In the genomic region with DNA sequence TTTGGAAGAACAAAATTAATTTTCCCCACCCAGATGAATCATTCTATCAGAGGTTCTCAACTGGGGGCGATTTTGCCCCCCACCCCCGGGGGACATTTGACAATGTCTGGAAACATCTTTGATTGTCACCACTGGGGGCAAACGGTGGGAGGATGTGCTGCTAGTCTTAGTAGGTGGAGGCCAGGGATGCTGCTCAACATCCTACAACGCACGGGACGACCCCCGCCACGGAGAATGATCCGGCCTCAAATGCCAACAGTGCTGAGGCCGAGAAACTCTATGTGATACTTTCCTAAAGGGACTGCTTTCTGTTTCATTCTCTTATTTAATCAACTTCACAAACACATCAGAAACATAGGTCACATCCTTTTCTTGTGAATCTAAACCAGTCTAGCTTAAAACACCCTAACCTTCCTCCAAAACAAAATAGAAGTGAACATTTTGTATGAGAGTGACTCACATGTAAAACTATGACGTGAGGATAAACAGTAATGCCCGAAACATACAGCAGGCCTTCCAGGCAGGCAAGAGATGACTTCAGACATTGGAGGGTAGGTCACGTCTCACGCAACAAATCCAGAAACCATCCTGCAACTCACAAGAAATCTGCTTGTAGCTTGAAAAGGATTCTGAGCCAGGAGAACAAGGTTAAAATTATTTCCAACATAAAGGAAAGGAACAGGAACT, we compare ENCODE assay signal across 8 cellular contexts. TPM values are rescaled to one million over a fixed set of nuclear protein-coding genes. Genes with fewer than 3 reads are reported as not detected.
DNase-seq lines count a peak whose midpoint lies in the region; ATAC-seq and TF ChIP-seq lines count a peak whose summit lies in the region.
"Had no signal": no experiment of that assay in that cellular context is flagged by ENCODE, and none has a peak within 500 bp of the region (broad histone marks: within the 10 kb centered on the region; RNA-seq: fewer than 3 reads in every experiment).

No MANE protein-coding gene starts in this region.

- peaks cover 9 to 36% of the 10 kb centered on the region in 2 donors for H3K4me1 ChIP-seq in thoracic aorta (ENCODE audit: control insufficient read depth in 1 of 2, low read depth in 2 of 2)

- TF ChIP-seq CTCF in thoracic aorta (IDR thresholded peaks at IDR 0.05): no peak

- peaks cover 6% of the 10 kb centered on the region for H3K9me3 Mint-ChIP-seq in activated T-cell treated with anti-CD3 and anti-CD28 coated beads, Interleukin-2, amount 50 U/mL, for 4 hours

- H3K27me3 Mint-ChIP-seq in activated T-cell treated with anti-CD3 and anti-CD28 coated beads, Interleukin-2, amount 50 U/mL, for 4 hours (ENCODE audit: low read depth): no peaks in the 10 kb centered on the region

- H3K4me1 Mint-ChIP-seq in activated T-cell treated with anti-CD3 and anti-CD28 coated beads, Interleukin-2, amount 50 U/mL, for 4 hours (ENCODE audit: low read depth): peaks cover 44% of the 10 kb centered on the region

- peak overlapping the region; percentile 34 for H3K4me3 ChIP-seq in thoracic aorta

- no peaks in the 10 kb centered on the region for H3K27me3 ChIP-seq in thoracic aorta (replicated peaks; ENCODE audit: insufficient read depth)

- DNase-seq in LHCN-M2 (ENCODE audit: low read depth): peak; percentile 73
- peak; percentile 29 for DNase-seq in activated T-cell treated with anti-CD3 and anti-CD28 coated beads, Interleukin-2, amount 50 U/mL, for 4 hours
- DNase-seq in kidney glomerular epithelial cell (lab: John Stamatoyannopoulos, UW): peak; percentile 9
- DNase-seq in thoracic aorta (ENCODE audit: low spot score): peak; percentile 37
- no peak for DNase-seq in cortex of kidney (lab: John Stamatoyannopoulos, UW)
- no peak for DNase-seq in NCI-H69 (lab: John Stamatoyannopoulos, UW)

- H3K36me3 Mint-ChIP-seq in activated T-cell treated with anti-CD3 and anti-CD28 coated beads, Interleukin-2, amount 50 U/mL, for 4 hours (ENCODE audit: insufficient read depth): no peaks in the 10 kb centered on the region
- H3K36me3 Mint-ChIP-seq: IgD-negative memory B cell had no signal

- peak overlapping the region; percentile 87 to 88 for H3K27ac ChIP-seq in thoracic aorta

- no peaks in the 10 kb centered on the region for H3K36me3 ChIP-seq in thoracic aorta

- peak overlapping the region; percentile 77 for H3K4me3 Mint-ChIP-seq in activated T-cell treated with anti-CD3 and anti-CD28 coated beads, Interleukin-2, amount 50 U/mL, for 4 hours

- H3K9me3 ChIP-seq in thoracic aorta: no peaks in the 10 kb centered on the region

- peak; percentile 58 to 59 for ATAC-seq in activated T-cell treated with anti-CD3 and anti-CD28 coated beads, Interleukin-2, amount 50 U/mL, for 4 hours
- ATAC-seq in thoracic aorta (ENCODE audit: insufficient number of reproducible peaks, low FRiP score, low read depth) (peak; percentile 78), GM18517 (IDR thresholded peaks at IDR 0.05; ENCODE audit: unreplicated experiment) (no peak)

RNA-seq across cellular contexts. Expression of gene ETS2, which starts 37.2 kb away (rescaled TPM):
- total RNA-seq in LHCN-M2 (2014; rRNA removed): 7.3 and 8.5 TPM in 2 replicates
- 8.9 TPM for polyA plus RNA-seq in LHCN-M2 (2012)
- 10 to 100 TPM; 44.2 to 50.4 (median 48.3) TPM for total RNA-seq in activated T-cell treated with anti-CD3 and anti-CD28 coated beads, Interleukin-2, amount 50 U/mL, for 4 hours
- 100 to 1,000 TPM; 120 to 226 TPM for total RNA-seq in thoracic aorta

Comparison
In these comparisons a context has a peak if more than half of its experiments do, and no peak if none do; other contexts are left out.
1. DNase-seq: peak in LHCN-M2 (single experiment), activated T-cell treated with anti-CD3 and anti-CD28 coated beads, Interleukin-2, amount 50 U/mL, for 4 hours (single experiment), kidney glomerular epithelial cell (single experiment) and thoracic aorta (single experiment); none in cortex of kidney (single experiment) and NCI-H69 (single experiment).